Comparison of ENCODE assay signal across 19 cellular contexts in genomic region chr7:51645707-51646298, GRCh38.
"Had no signal": no experiment of that assay in that cellular context is flagged by ENCODE, and none has a peak within 500 bp of the region (broad histone marks: within the 10 kb centered on the region; RNA-seq: fewer than 3 reads in every experiment).

No MANE protein-coding gene starts in this region.

- H3K9me3 Mint-ChIP-seq: activated naive CD4-positive, alpha-beta T cell treated with anti-CD3 and anti-CD28 coated beads, Interleukin-2, amount 50 U/mL, for 24 hours; dendritic cell treated with granulocyte-macrophage colony-stimulating factor and Interleukin-4, amounts not matched to agents 40 ng/mL and 50 ng/mL, for 4 days had no signal

- H3K27me3 ChIP-seq: heart right ventricle, tibial nerve had no signal

- H3K36me3 Mint-ChIP-seq: activated naive CD4-positive, alpha-beta T cell treated with anti-CD3 and anti-CD28 coated beads, Interleukin-2, amount 50 U/mL, for 24 hours; naive thymus-derived CD8-positive, alpha-beta T cell had no signal

- DNase-seq: activated CD8-positive, alpha-beta memory T cell treated with anti-CD3 and anti-CD28 coated beads for 24 hours; activated CD8-positive, alpha-beta memory T cell treated with anti-CD3 and anti-CD28 coated beads, Interleukin-2, amount 50 U/mL, for 48 hours; activated gamma-delta T cell; activated T-cell treated with anti-CD3 and anti-CD28 coated beads, Interleukin-2, amount 50 U/mL, for 48 hours; effector CD8-positive, alpha-beta T cell; esophagus squamous epithelium; heart right ventricle; mesenchymal stem cell; naive thymus-derived CD8-positive, alpha-beta T cell; stimulated activated CD4-positive, alpha-beta T cell treated with anti-CD3 and anti-CD28 coated beads, Interleukin-15, amount 100 ng/mL, for 24 hours; stimulated activated CD4-positive, alpha-beta T cell treated with anti-CD3 and anti-CD28 coated beads, Interleukin-2, amount 100 ng/mL, for 48 hours; T1000 had no signal

- H3K36me3 ChIP-seq: esophagus squamous epithelium, heart right ventricle, tibial nerve had no signal

- H3K27ac Mint-ChIP-seq: activated naive CD4-positive, alpha-beta T cell treated with anti-CD3 and anti-CD28 coated beads, Interleukin-2, amount 50 U/mL, for 24 hours; dendritic cell treated with granulocyte-macrophage colony-stimulating factor and Interleukin-4, amounts not matched to agents 40 ng/mL and 50 ng/mL, for 4 days; stimulated activated naive CD8-positive, alpha-beta T cell treated with anti-CD3 and anti-CD28 coated beads, Interleukin-15, Interleukin-2, amounts not matched to agents 100 ng/mL and 50 ng/mL, for 24 hours had no signal

- FAIRE-seq: endothelial cell of umbilical vein had no signal

- H3K4me1 Mint-ChIP-seq: activated naive CD4-positive, alpha-beta T cell treated with anti-CD3 and anti-CD28 coated beads, Interleukin-2, amount 50 U/mL, for 24 hours; naive thymus-derived CD8-positive, alpha-beta T cell had no signal

- H3K4me1 ChIP-seq: tibial nerve had no signal

- H3K27me3 Mint-ChIP-seq: activated naive CD4-positive, alpha-beta T cell treated with anti-CD3 and anti-CD28 coated beads, Interleukin-2, amount 50 U/mL, for 24 hours; dendritic cell treated with granulocyte-macrophage colony-stimulating factor and Interleukin-4, amounts not matched to agents 40 ng/mL and 50 ng/mL, for 4 days; stimulated activated naive CD8-positive, alpha-beta T cell treated with anti-CD3 and anti-CD28 coated beads, Interleukin-15, Interleukin-2, amounts not matched to agents 100 ng/mL and 50 ng/mL, for 24 hours had no signal

- H3K9me3 ChIP-seq: esophagus squamous epithelium had no signal

- ATAC-seq: activated CD4-positive, CD25-positive, alpha-beta regulatory T cell treated with anti-CD3 and anti-CD28 coated beads, Interleukin-2, amount 50 U/mL, for 24 hours; heart right ventricle; naive thymus-derived CD8-positive, alpha-beta T cell had no signal

- H3K4me3 Mint-ChIP-seq: activated naive CD4-positive, alpha-beta T cell treated with anti-CD3 and anti-CD28 coated beads, Interleukin-2, amount 50 U/mL, for 24 hours; dendritic cell treated with granulocyte-macrophage colony-stimulating factor and Interleukin-4, amounts not matched to agents 40 ng/mL and 50 ng/mL, for 4 days; naive thymus-derived CD8-positive, alpha-beta T cell; stimulated activated naive CD8-positive, alpha-beta T cell treated with anti-CD3 and anti-CD28 coated beads, Interleukin-15, Interleukin-2, amounts not matched to agents 100 ng/mL and 50 ng/mL, for 24 hours had no signal

- H3K4me3 ChIP-seq: esophagus squamous epithelium, heart right ventricle, skin epidermis, tibial nerve had no signal

- H3K27ac ChIP-seq: esophagus squamous epithelium, heart right ventricle, skin epidermis, tibial nerve had no signal
